Comparison of ENCODE assay signal across 23 cellular contexts in the genomic region with DNA sequence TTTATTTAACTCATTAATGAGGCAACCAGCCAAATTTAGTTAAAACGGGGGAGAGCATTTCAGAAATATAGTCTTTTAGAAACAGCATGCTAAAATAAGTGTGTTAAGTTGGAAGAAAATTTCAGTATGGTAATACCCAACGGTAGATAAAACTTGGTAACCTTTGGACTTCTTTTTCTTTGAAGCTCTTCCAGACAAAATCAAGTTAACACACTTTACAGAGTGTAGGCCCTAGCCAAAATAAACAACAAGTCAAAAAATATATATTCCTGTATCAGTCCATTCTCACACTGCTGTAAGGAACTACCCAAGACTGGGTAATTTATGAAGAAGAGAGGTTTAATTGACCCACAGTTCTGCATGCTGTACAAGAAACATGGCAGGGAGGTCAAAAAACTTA.
DNase-seq lines count a peak whose midpoint lies in the region; ATAC-seq, FAIRE-seq and TF ChIP-seq lines count a peak whose summit lies in the region.
"Had no signal": no experiment of that assay in that cellular context is flagged by ENCODE, and none has a peak within 500 bp of the region (broad histone marks: within the 10 kb centered on the region; RNA-seq: fewer than 3 reads in every experiment).

No MANE protein-coding gene starts in this region.

- FAIRE-seq in HepG2 (lab: Jason Lieb, UNC) (no peak), pancreas (lab: Jason Lieb, UNC) (no peak)
- FAIRE-seq: A204.1, G401.6, GM12892, GM19239, H54 had no signal

- ATAC-seq in HepG2 (no peak), right lobe of liver (peak in 3 of 4 donors; percentile 57 to 79 (median 60)), pancreas (peak in 3 of 4 donors; percentile 60 to 80 (median 75))
- ATAC-seq in effector memory CD8-positive, alpha-beta T cell (replicated peaks), result no peak
- ATAC-seq: CD8-positive, alpha-beta T cell had no signal

- H3K4me3 ChIP-seq in liver (ENCODE audit: low read depth in 1 of 3, low read length in 3 of 3) (no peak overlapping the region), HepG2 (replicated peaks in 1 of 3; ENCODE audit: insufficient read depth in 1 of 3, low read depth in 2 of 3, low read length in 3 of 3) (no peak overlapping the region), right lobe of liver (no peak overlapping the region), pancreas (no peak overlapping the region)
- H3K4me3 ChIP-seq: BLaER1, GM23248, HAP-1 had no signal

- no peak overlapping the region for H3K27ac ChIP-seq in liver (ENCODE audit: low read depth in 1 of 2, low read length in 2 of 2)
- H3K27ac ChIP-seq in HepG2 (ENCODE audit: extremely low read length, insufficient read depth, low read length), result no peak overlapping the region
- H3K27ac ChIP-seq in right lobe of liver, result no peak overlapping the region
- no peak overlapping the region for H3K27ac ChIP-seq in pancreas
- H3K27ac ChIP-seq: 22Rv1, BLaER1, C4-2B, GM23248 had no signal

- H3K4me1 ChIP-seq in liver (ENCODE audit: control insufficient read depth in 4 of 4, insufficient read depth in 4 of 4, low read length in 3 of 4) (peaks cover 0 to 2% (median 0%) of the 10 kb centered on the region in 4 donors), HepG2 (ENCODE audit: insufficient read depth, low read length) (no peaks in the 10 kb centered on the region), right lobe of liver (peaks cover 0 to 15% (median 0%) of the 10 kb centered on the region in 4 donors), pancreas (peaks cover 0 to under 1% (median 0%) of the 10 kb centered on the region in 3 donors)
- H3K4me1 ChIP-seq: Caco-2, HAP-1 had no signal

- no TSS peak for BruUV-seq in HepG2 (replicated peaks; lab: Mats Ljungman, UMichigan)

- CTCF ChIA-PET in HepG2 (lab: Yijun Ruan, JAX; ENCODE audit: low intra/inter-chr PET ratio, low total read pairs), result no interaction called here

- no peaks in the 10 kb centered on the region for H3K4me1 Mint-ChIP-seq in effector memory CD8-positive, alpha-beta T cell (ENCODE audit: low read depth in 2 of 2)
- H3K4me1 Mint-ChIP-seq: B cell had no signal

- no peaks in the 10 kb centered on the region for H3K36me3 ChIP-seq in liver (ENCODE audit: control insufficient read depth in 4 of 4, insufficient read depth in 3 of 4, low read depth in 1 of 4, low read length in 3 of 4)
- no peaks in the 10 kb centered on the region for H3K36me3 ChIP-seq in HepG2 (replicated peaks in 1 of 2; ENCODE audit: control insufficient read depth in 1 of 2, insufficient read depth in 2 of 2, low read length in 2 of 2)
- H3K36me3 ChIP-seq in right lobe of liver, result no peaks in the 10 kb centered on the region
- H3K36me3 ChIP-seq in pancreas, result no peaks in the 10 kb centered on the region
- H3K36me3 ChIP-seq: BLaER1, HAP-1 had no signal

- in situ Hi-C loops in HepG2 (cut with HindIII; ENCODE audit: extremely low pct_ligation_motif_present, low pct_unique_long_range_greater_than_20kb), result no loop called here

- TF ChIP-seq POLR2A in HepG2 (IDR thresholded peaks at IDR 0.05; ENCODE audit: insufficient read depth in 1 of 2, low read depth in 2 of 2, low read length in 2 of 2), result no peak
- no peak for TF ChIP-seq POLR2A in right lobe of liver (IDR thresholded peaks at IDR 0.05)

- no peak overlapping the region for H3K4me2 ChIP-seq in HepG2 (ENCODE audit: low read depth, low read length)
- H3K4me2 ChIP-seq: BLaER1 had no signal

- TF ChIP-seq RAD21 in liver (IDR thresholded peaks at IDR 0.05) (no peak), HepG2 (CRISPR knock-in tag; IDR thresholded peaks at IDR 0.05) (no peak)

- no peaks in the 10 kb centered on the region for H3K79me2 ChIP-seq in HepG2 (ENCODE audit: insufficient read depth, low read length)

- intact Hi-C loops in HepG2 (cut with micrococcal nuclease; ENCODE audit: unreplicated experiment), result no loop called here
- intact Hi-C loops in right lobe of liver (cut with DNase I), result no loop called here
- intact Hi-C loops in pancreas (cut with DNase I), result no loop called here

- no peak for TF ChIP-seq CTCF in liver (IDR thresholded peaks at IDR 0.05; ENCODE audit: low read depth, low read length, missing input control)
- TF ChIP-seq CTCF in HepG2 (CRISPR knock-in tag; IDR thresholded peaks at IDR 0.05), result no peak
- no peak for TF ChIP-seq CTCF in right lobe of liver (IDR thresholded peaks at IDR 0.05)
- TF ChIP-seq CTCF in pancreas (IDR thresholded peaks at IDR 0.05), result no peak

- H3K9me3 ChIP-seq in liver (ENCODE audit: control insufficient read depth in 4 of 4, low read length in 3 of 4) (peaks cover 0 to 10% (median 3%) of the 10 kb centered on the region in 4 donors), HepG2 (ENCODE audit: low read length) (peaks cover 23% of the 10 kb centered on the region), right lobe of liver (peaks cover 0 to 6% (median 2%) of the 10 kb centered on the region in 4 donors), pancreas (no peaks in the 10 kb centered on the region)

- no peaks in the 10 kb centered on the region for H3K27me3 ChIP-seq in liver (ENCODE audit: control insufficient read depth in 4 of 4, insufficient read depth in 4 of 4, low read length in 3 of 4)
- no peaks in the 10 kb centered on the region; a peak in 1 of 5 replicates for H3K27me3 ChIP-seq in HepG2 (ENCODE audit: control insufficient read depth in 1 of 2, insufficient read depth in 2 of 2, low read length in 2 of 2)
- no peaks in the 10 kb centered on the region for H3K27me3 ChIP-seq in right lobe of liver
- no peaks in the 10 kb centered on the region for H3K27me3 ChIP-seq in pancreas
- H3K27me3 ChIP-seq: BLaER1 had no signal

- no peaks in the 10 kb centered on the region for H3K36me3 Mint-ChIP-seq in effector memory CD8-positive, alpha-beta T cell (ENCODE audit: insufficient read depth)
- H3K36me3 Mint-ChIP-seq: CD8-positive, alpha-beta T cell had no signal

- TF ChIP-seq EP300 in HepG2 (IDR thresholded peaks at IDR 0.05; ENCODE audit: low read depth in 2 of 2, low read length in 2 of 2) (no peak), HepG2 (CRISPR knock-in tag; IDR thresholded peaks at IDR 0.05; ENCODE audit: borderline replicate concordance) (no peak)

- H3K9ac ChIP-seq in liver (ENCODE audit: low read depth in 1 of 2, low read length in 2 of 2), result no peak overlapping the region
- H3K9ac ChIP-seq in HepG2 (ENCODE audit: insufficient read depth, low read depth, low read length), result no peak overlapping the region
- H3K9ac ChIP-seq: BLaER1, GM23248 had no signal

- H3K27me3 Mint-ChIP-seq in effector memory CD8-positive, alpha-beta T cell, result no peaks in the 10 kb centered on the region
- H3K27me3 Mint-ChIP-seq: CD4-positive, CD25-positive, alpha-beta regulatory T cell had no signal

- no peaks in the 10 kb centered on the region for H4K20me1 ChIP-seq in HepG2 (ENCODE audit: insufficient read depth, low read length)
- H4K20me1 ChIP-seq: BLaER1 had no signal

- no peak overlapping the region for H3K27ac Mint-ChIP-seq in effector memory CD8-positive, alpha-beta T cell
- H3K27ac Mint-ChIP-seq: B cell; CD4-positive, CD25-positive, alpha-beta regulatory T cell; CD8-positive, alpha-beta T cell; HFFc6 had no signal

- DNase-seq in HepG2 (ENCODE audit: low spot score) (no peak), right lobe of liver (no peak), pancreas (no peak), SHP77 (lab: John Stamatoyannopoulos, UW) (no peak)
- DNase-seq in effector memory CD8-positive, alpha-beta T cell, result no peak
- DNase-seq: Caco-2; CD4-positive, CD25-positive, alpha-beta regulatory T cell; CD8-positive, alpha-beta T cell; DMS153; DND-41; GM23248; HFFc6 had no signal

- POLR2A ChIA-PET in HepG2 (lab: Yijun Ruan, JAX), result no interaction called here

- no peak overlapping the region for H3K4me3 Mint-ChIP-seq in effector memory CD8-positive, alpha-beta T cell
- H3K4me3 Mint-ChIP-seq: B cell; CD4-positive, CD25-positive, alpha-beta regulatory T cell; CD8-positive, alpha-beta T cell; HFFc6 had no signal

- no peak overlapping the region for H2AFZ ChIP-seq in HepG2 (ENCODE audit: low read length)
- H2AFZ ChIP-seq: GM23248 had no signal

- no peaks in the 10 kb centered on the region for H3K9me3 Mint-ChIP-seq in effector memory CD8-positive, alpha-beta T cell

- WGBS in liver, result 40% methylated on average over 2 of the region's 2 CpGs
- WGBS in HepG2 (ENCODE audit: low lambda C conversion rate), result 42% methylated on average over 2 of the region's 2 CpGs
- WGBS in right lobe of liver (ENCODE audit: insufficient coverage, low coverage, low lambda C conversion rate, missing lambda C conversion rate), result 31% methylated on average over 2 of the region's 2 CpGs
- whole genome bisulfite sequencing in pancreas, 2 donors, result 23 to 27% methylated on average over 2 of the region's 2 CpGs

TF ChIP-seq in liver, 16 proteins besides CTCF, POLR2A, EP300 and RAD21 (continues in another document):
- TF ChIP-seq FOXA2 (IDR thresholded peaks at IDR 0.05), result no peak
- TF ChIP-seq TAF1 (conservative IDR thresholded peaks at IDR 0.05), result no peak

TF ChIP-seq in HepG2, 621 proteins besides CTCF, POLR2A, EP300 and RAD21 (continues in another document):
- TF ChIP-seq ZNF652 (CRISPR knock-in tag; IDR thresholded peaks at IDR 0.05; ENCODE audit: borderline replicate concordance, low read depth) (no peak), RAD51 (IDR thresholded peaks at IDR 0.05; ENCODE audit: borderline replicate concordance) (no peak), ZNF232 (CRISPR knock-in tag; IDR thresholded peaks at IDR 0.05; ENCODE audit: borderline replicate concordance) (no peak), KDM5A (IDR thresholded peaks at IDR 0.05; ENCODE audit: borderline replicate concordance, low read length) (no peak), ZNF10 (CRISPR knock-in tag; IDR thresholded peaks at IDR 0.05; ENCODE audit: borderline replicate concordance, low read depth) (no peak)
- TF ChIP-seq, protein P1, sequence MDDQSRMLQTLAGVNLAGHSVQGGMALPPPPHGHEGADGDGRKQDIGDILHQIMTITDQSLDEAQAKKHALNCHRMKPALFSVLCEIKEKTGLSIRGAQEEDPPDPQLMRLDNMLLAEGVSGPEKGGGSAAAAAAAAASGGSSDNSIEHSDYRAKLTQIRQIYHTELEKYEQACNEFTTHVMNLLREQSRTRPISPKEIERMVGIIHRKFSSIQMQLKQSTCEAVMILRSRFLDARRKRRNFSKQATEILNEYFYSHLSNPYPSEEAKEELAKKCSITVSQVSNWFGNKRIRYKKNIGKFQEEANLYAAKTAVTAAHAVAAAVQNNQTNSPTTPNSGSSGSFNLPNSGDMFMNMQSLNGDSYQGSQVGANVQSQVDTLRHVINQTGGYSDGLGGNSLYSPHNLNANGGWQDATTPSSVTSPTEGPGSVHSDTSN (CRISPR knock-in tag; IDR thresholded peaks at IDR 0.05; ENCODE audit: borderline replicate concordance), result no peak

Comparison
In these comparisons a context has a peak if more than half of its experiments do, and no peak if none do; other contexts are left out.
1. ATAC-seq: peak in right lobe of liver (3 of 4) and pancreas (3 of 4); none in HepG2 (single experiment) and effector memory CD8-positive, alpha-beta T cell (single experiment).